Comparison of ENCODE assay signal across 1 cellular context in the genomic region with DNA sequence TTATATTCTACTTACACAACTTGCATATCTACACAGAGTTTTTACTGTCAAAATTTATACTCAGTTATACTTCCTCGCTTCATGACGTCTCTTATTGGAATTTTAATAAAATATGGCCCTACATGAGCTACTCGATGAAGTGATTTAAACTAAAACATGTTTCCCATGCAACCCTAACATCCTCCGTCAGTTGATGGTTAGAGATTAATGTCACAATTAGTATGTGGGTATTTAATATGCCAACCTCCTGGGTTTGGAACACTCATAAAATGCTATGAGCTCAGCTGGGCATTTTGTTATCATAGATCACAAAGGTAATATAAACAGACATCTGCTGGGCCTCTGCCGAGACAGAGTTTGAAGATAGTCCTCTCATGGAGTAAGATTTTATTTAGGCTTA.
TF ChIP-seq lines count a peak whose summit lies in the region.

No MANE protein-coding gene starts in this region.

TF ChIP-seq in SK-N-SH, 30 proteins besides CTCF, POLR2A, EP300 and RAD21 (continued from another document):
- TF ChIP-seq, protein P1, sequence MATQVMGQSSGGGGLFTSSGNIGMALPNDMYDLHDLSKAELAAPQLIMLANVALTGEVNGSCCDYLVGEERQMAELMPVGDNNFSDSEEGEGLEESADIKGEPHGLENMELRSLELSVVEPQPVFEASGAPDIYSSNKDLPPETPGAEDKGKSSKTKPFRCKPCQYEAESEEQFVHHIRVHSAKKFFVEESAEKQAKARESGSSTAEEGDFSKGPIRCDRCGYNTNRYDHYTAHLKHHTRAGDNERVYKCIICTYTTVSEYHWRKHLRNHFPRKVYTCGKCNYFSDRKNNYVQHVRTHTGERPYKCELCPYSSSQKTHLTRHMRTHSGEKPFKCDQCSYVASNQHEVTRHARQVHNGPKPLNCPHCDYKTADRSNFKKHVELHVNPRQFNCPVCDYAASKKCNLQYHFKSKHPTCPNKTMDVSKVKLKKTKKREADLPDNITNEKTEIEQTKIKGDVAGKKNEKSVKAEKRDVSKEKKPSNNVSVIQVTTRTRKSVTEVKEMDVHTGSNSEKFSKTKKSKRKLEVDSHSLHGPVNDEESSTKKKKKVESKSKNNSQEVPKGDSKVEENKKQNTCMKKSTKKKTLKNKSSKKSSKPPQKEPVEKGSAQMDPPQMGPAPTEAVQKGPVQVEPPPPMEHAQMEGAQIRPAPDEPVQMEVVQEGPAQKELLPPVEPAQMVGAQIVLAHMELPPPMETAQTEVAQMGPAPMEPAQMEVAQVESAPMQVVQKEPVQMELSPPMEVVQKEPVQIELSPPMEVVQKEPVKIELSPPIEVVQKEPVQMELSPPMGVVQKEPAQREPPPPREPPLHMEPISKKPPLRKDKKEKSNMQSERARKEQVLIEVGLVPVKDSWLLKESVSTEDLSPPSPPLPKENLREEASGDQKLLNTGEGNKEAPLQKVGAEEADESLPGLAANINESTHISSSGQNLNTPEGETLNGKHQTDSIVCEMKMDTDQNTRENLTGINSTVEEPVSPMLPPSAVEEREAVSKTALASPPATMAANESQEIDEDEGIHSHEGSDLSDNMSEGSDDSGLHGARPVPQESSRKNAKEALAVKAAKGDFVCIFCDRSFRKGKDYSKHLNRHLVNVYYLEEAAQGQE (IDR thresholded peaks at IDR 0.05; ENCODE audit: low read depth, low read length), result peak; percentile 56; the same call in 1 of the 2 replicates
- TF ChIP-seq, protein P2, sequence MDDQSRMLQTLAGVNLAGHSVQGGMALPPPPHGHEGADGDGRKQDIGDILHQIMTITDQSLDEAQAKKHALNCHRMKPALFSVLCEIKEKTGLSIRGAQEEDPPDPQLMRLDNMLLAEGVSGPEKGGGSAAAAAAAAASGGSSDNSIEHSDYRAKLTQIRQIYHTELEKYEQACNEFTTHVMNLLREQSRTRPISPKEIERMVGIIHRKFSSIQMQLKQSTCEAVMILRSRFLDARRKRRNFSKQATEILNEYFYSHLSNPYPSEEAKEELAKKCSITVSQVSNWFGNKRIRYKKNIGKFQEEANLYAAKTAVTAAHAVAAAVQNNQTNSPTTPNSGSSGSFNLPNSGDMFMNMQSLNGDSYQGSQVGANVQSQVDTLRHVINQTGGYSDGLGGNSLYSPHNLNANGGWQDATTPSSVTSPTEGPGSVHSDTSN (IDR thresholded peaks at IDR 0.05), result peak; percentile 98
- TF ChIP-seq MXI1 (IDR thresholded peaks at IDR 0.05; ENCODE audit: low read depth, low read length) (no peak), RXRA (IDR thresholded peaks at IDR 0.05; ENCODE audit: borderline replicate concordance, low read depth) (peak; percentile 70; the same call in 1 of the 2 replicates), FOXM1 (IDR thresholded peaks at IDR 0.05; ENCODE audit: low read depth) (peak; percentile 99), MEF2A (IDR thresholded peaks at IDR 0.05; ENCODE audit: borderline replicate concordance, low read depth) (peak; percentile 56), FOSL2 (IDR thresholded peaks at IDR 0.05; ENCODE audit: borderline replicate concordance, low read depth) (peak; percentile 79; the same call in 1 of the 2 replicates), NFIC (IDR thresholded peaks at IDR 0.05; ENCODE audit: borderline replicate concordance) (peak; percentile 97), RCOR1 (IDR thresholded peaks at IDR 0.05; ENCODE audit: low read length) (no peak), NRF1 (IDR thresholded peaks at IDR 0.05; ENCODE audit: low read depth, low read length) (no peak), JUND (IDR thresholded peaks at IDR 0.05) (peak; percentile 98), TAF1 (IDR thresholded peaks at IDR 0.05; ENCODE audit: borderline replicate concordance, low read depth, low read length) (peak; percentile 50; the same call in 1 of the 2 replicates), TCF12 (IDR thresholded peaks at IDR 0.05) (peak; percentile 99), RFX5 (IDR thresholded peaks at IDR 0.05; ENCODE audit: low read length) (no peak)
- TF ChIP-seq, protein P3, sequence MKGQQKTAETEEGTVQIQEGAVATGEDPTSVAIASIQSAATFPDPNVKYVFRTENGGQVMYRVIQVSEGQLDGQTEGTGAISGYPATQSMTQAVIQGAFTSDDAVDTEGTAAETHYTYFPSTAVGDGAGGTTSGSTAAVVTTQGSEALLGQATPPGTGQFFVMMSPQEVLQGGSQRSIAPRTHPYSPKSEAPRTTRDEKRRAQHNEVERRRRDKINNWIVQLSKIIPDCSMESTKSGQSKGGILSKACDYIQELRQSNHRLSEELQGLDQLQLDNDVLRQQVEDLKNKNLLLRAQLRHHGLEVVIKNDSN (IDR thresholded peaks at IDR 0.05; ENCODE audit: borderline replicate concordance, low read depth), result no peak
- TF ChIP-seq, protein P4, sequence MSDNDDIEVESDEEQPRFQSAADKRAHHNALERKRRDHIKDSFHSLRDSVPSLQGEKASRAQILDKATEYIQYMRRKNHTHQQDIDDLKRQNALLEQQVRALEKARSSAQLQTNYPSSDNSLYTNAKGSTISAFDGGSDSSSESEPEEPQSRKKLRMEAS (IDR thresholded peaks at IDR 0.05; ENCODE audit: low read depth), result peak; percentile 67; the same call in 1 of the 2 replicates
- TF ChIP-seq, protein P5, sequence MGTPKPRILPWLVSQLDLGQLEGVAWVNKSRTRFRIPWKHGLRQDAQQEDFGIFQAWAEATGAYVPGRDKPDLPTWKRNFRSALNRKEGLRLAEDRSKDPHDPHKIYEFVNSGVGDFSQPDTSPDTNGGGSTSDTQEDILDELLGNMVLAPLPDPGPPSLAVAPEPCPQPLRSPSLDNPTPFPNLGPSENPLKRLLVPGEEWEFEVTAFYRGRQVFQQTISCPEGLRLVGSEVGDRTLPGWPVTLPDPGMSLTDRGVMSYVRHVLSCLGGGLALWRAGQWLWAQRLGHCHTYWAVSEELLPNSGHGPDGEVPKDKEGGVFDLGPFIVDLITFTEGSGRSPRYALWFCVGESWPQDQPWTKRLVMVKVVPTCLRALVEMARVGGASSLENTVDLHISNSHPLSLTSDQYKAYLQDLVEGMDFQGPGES (IDR thresholded peaks at IDR 0.05; ENCODE audit: low read depth, low read length), result no peak
